ENCODE assay signal across 1 cellular context in genomic region chr3:115246621-115247020, GRCh38.
TF ChIP-seq lines count a peak whose summit lies in the region.

No MANE protein-coding gene starts in this region.

TF ChIP-seq in IMR-90, 13 proteins besides CTCF, POLR2A, EP300 and RAD21 (continued from another document):
- TF ChIP-seq ELK1 (IDR thresholded peaks at IDR 0.05; ENCODE audit: borderline replicate concordance, low read depth, low read length): no peak
- TF ChIP-seq CHD1 (IDR thresholded peaks at IDR 0.05; ENCODE audit: low read depth, low read length): no peak
